28 cellular contexts compared by ENCODE assay signal in the genomic region with DNA sequence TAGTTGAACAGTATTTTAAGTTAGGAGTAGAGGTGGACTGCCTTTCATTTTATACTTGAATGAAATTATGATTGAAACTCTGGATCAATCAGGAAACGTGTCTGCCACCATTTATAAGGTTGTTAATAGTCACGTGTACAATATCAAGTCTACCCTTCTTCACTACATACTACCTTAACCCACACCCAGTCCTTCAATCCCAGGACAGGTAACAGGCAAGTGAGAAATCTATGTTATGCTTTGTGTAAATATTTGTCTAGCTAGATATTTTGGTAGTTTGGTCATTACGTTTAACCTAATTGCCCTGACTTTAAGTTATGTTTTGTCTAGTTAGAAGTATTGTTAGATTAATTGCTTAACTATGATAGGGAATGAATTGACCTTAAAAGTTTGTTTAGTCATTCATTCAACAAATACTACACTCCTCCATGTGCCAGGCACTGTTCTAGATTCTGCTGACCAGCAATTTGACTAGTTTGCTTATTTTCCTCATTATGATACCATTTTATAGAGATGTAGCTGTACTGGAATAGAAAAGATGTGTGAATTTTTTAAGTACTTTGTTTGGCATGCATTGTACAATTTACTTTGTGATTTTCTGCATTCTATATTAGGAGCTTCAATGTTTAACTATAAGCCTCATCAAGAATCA.
"Had no signal": no experiment of that assay in that cellular context is flagged by ENCODE, and none has a peak within 500 bp of the region (broad histone marks: within the 10 kb centered on the region; RNA-seq: fewer than 3 reads in every experiment).

No MANE protein-coding gene starts in this region.

- H3K4me3 Mint-ChIP-seq: activated CD8-positive, alpha-beta T cell treated with anti-CD3 and anti-CD28 coated beads, Interleukin-2, amount 10 ng/mL, durations not matched to agents 7 days and 5 days; activated naive CD4-positive, alpha-beta T cell treated with anti-CD3 and anti-CD28 coated beads for 36 hours; activated naive CD8-positive, alpha-beta T cell treated with anti-CD3 and anti-CD28 coated beads for 36 hours; T-helper 2 cell treated with Interferon-gamma antibody and Interleukin-4, amounts not matched to agents 5 μg/mL and 100 μg/mL, for 36 hours had no signal

- H3K27me3 Mint-ChIP-seq: activated naive CD8-positive, alpha-beta T cell treated with anti-CD3 and anti-CD28 coated beads for 36 hours had no signal

- H3K27ac ChIP-seq: SK-N-MC had no signal

- H3K9me3 Mint-ChIP-seq: activated naive CD4-positive, alpha-beta T cell treated with anti-CD3 and anti-CD28 coated beads for 36 hours; activated naive CD8-positive, alpha-beta T cell treated with anti-CD3 and anti-CD28 coated beads for 36 hours; T-helper 2 cell treated with Interferon-gamma antibody and Interleukin-4, amounts not matched to agents 5 μg/mL and 100 μg/mL, for 36 hours had no signal

- FAIRE-seq: bronchial epithelial cell had no signal

- H3K9me3 ChIP-seq: adrenal gland had no signal

- H3K4me1 Mint-ChIP-seq: activated naive CD8-positive, alpha-beta T cell treated with anti-CD3 and anti-CD28 coated beads for 36 hours had no signal

- DNase-seq: activated CD4-positive, alpha-beta T cell treated with anti-CD3 and anti-CD28 coated beads for 4 hours; activated CD4-positive, alpha-beta T cell treated with anti-CD3 and anti-CD28 coated beads, Interleukin-2, amount 50 U/mL, for 4 hours; activated CD8-positive, alpha-beta memory T cell treated with anti-CD3 and anti-CD28 coated beads, Interleukin-2, amount 50 U/mL, for 48 hours; activated CD8-positive, alpha-beta T cell treated with anti-CD3 and anti-CD28 coated beads, Interleukin-2, amount 10 ng/mL, durations not matched to agents 7 days and 5 days; activated gamma-delta T cell; activated naive CD4-positive, alpha-beta T cell treated with anti-CD3 and anti-CD28 coated beads for 36 hours; activated naive CD8-positive, alpha-beta T cell treated with anti-CD3 and anti-CD28 coated beads for 36 hours; activated T-cell treated with anti-CD3 and anti-CD28 coated beads, Interleukin-2, amount 50 U/mL, for 1 hour; adrenal gland; anterior cingulate cortex; central memory CD4-positive, alpha-beta T cell; Karpas-422; MM.1S; NCI-H1105 treated with DMSO at 0.1 percent for 48 hours; NCI-H1436 treated with DMSO at 0.1 percent for 48 hours; NCI-H187; NCI-H2081; NCI-H510A treated with DMSO at 0.1 percent for 48 hours; NCI-H69; NK-92 treated with Interleukin-12 subunit alpha and Interleukin-12 subunit beta, amount 100 ng/mL, for 24 hours; OCI-M1; RPMI8226 had no signal

- H3K4me3 ChIP-seq: adrenal gland, SK-N-MC had no signal

- ATAC-seq: activated CD4-positive, CD25-positive, alpha-beta regulatory T cell treated with anti-CD3 and anti-CD28 coated beads, Interleukin-2, amount 50 U/mL, for 24 hours; activated CD8-positive, alpha-beta T cell treated with anti-CD3 and anti-CD28 coated beads, Interleukin-2, amount 10 ng/mL, durations not matched to agents 7 days and 5 days; Panc1; Right ventricle myocardium inferior had no signal

- H3K27me3 ChIP-seq: adrenal gland had no signal

- H3K27ac Mint-ChIP-seq: activated CD8-positive, alpha-beta T cell treated with anti-CD3 and anti-CD28 coated beads, Interleukin-2, amount 10 ng/mL, durations not matched to agents 7 days and 5 days; activated naive CD4-positive, alpha-beta T cell treated with anti-CD3 and anti-CD28 coated beads for 36 hours; T-helper 2 cell treated with Interferon-gamma antibody and Interleukin-4, amounts not matched to agents 5 μg/mL and 100 μg/mL, for 36 hours had no signal
